In genomic region chr12:94874086-94874985, GRCh38 we compare ENCODE assay signal across 9 cellular contexts.
A peak's percentile ranks its signal among the peaks of the same experiment; 100 is the strongest.
DNase-seq lines count a peak whose midpoint lies in the region; TF ChIP-seq lines count a peak whose summit lies in the region.
"Had no signal": no experiment of that assay in that cellular context is flagged by ENCODE, and none has a peak within 500 bp of the region (broad histone marks: within the 10 kb centered on the region; RNA-seq: fewer than 3 reads in every experiment).

No MANE protein-coding gene starts in this region.

- no peaks in the 10 kb centered on the region for H3K79me2 ChIP-seq in PC-9 (ENCODE audit: low read depth)

- no peaks in the 10 kb centered on the region for H3K36me3 ChIP-seq in PC-9 (ENCODE audit: low read depth)

- H3K9me2 ChIP-seq in PC-9 (ENCODE audit: insufficient read depth): no peaks in the 10 kb centered on the region

- intact Hi-C loops in PC-9 (cut with micrococcal nuclease; ENCODE audit: unreplicated experiment) (no loop called here), posterior cingulate gyrus (cut with DNase I) (loop anchor here (10.0 kb wide), 1 partner anchor 60 kb away; no protein-coding TSS in a partner anchor)

- H3K27ac ChIP-seq in PC-9 (no peak overlapping the region), substantia nigra (ENCODE audit: low read depth, low read length, poor library complexity, severe bottlenecking) (no peak overlapping the region)

- DNase-seq in GM12864 (ENCODE audit: low read depth) (no peak), PC-9 (no peak), foreskin fibroblast (peak in 1 of 2 donors; percentile 12), retinal pigment epithelial cell (ENCODE audit: low read depth) (no peak), posterior cingulate gyrus (no peak), substantia nigra (lab: John Stamatoyannopoulos, UW) (no peak), DMS114 treated with DMSO at 0.1 percent for 48 hours (lab: John Stamatoyannopoulos, UW; ENCODE audit: unreplicated experiment) (no peak), NCI-H774 (lab: John Stamatoyannopoulos, UW) (no peak)
- DNase-seq: stimulated activated CD4-positive, alpha-beta T cell treated with anti-CD3 and anti-CD28 coated beads, Interleukin-4, amount 100 ng/mL, for 4 hours had no signal

- peaks cover 6% of the 10 kb centered on the region; the same call in 1 of the 2 replicates for H3F3A ChIP-seq in PC-9 (ENCODE audit: insufficient read depth, low read depth)

- no TSS peak for BruUV-seq in PC-9 (replicated peaks; lab: Mats Ljungman, UMichigan)

- H4K20me1 ChIP-seq in PC-9 (ENCODE audit: insufficient read depth): no peaks in the 10 kb centered on the region

- H3K4me1 ChIP-seq in PC-9 (replicated peaks; ENCODE audit: insufficient read depth): no peaks in the 10 kb centered on the region

- POLR2A ChIA-PET in PC-9 (lab: Charles Lee; ENCODE audit: unreplicated experiment): interaction anchor here (0.8 kb wide), 1 partner anchor 67 kb away, joined by 3 read pairs; no protein-coding TSS in a partner anchor

- CTCF ChIA-PET in PC-9 (lab: Charles Lee): no interaction called here

- TF ChIP-seq CTCF in GM12864 (IDR thresholded peaks at IDR 0.05; ENCODE audit: low read depth, low read length, missing control alignments): no peak
- TF ChIP-seq CTCF in PC-9 (conservative IDR thresholded peaks at IDR 0.05): no peak
- no peak for TF ChIP-seq CTCF in foreskin fibroblast (IDR thresholded peaks at IDR 0.05; ENCODE audit: low read depth, low read length)
- no peak for TF ChIP-seq CTCF in retinal pigment epithelial cell (conservative IDR thresholded peaks at IDR 0.05; ENCODE audit: low read depth, low read length)

- no peaks in the 10 kb centered on the region for H3K9me3 ChIP-seq in PC-9 (ENCODE audit: insufficient read depth, low read depth)

- H3K4me3 ChIP-seq in GM12864 (ENCODE audit: low read depth, low read length): peak overlapping the region; percentile 93
- peak overlapping the region; percentile 43; the same call in 1 of the 2 replicates for H3K4me3 ChIP-seq in PC-9
- peak overlapping the region; percentile 13 to 17 for H3K4me3 ChIP-seq in foreskin fibroblast (ENCODE audit: low read depth in 1 of 2, low read length in 2 of 2)
- peak overlapping the region; percentile 41 for H3K4me3 ChIP-seq in retinal pigment epithelial cell (ENCODE audit: low read length)

- H2AFZ ChIP-seq in PC-9: no peak overlapping the region

- peaks cover 5% of the 10 kb centered on the region for H3K27me3 ChIP-seq in PC-9 (ENCODE audit: insufficient read depth, low read depth)

- H3K4me2 ChIP-seq in PC-9: peak overlapping the region; percentile 79

Comparison
In these comparisons a context has a peak if more than half of its experiments do, and no peak if none do; other contexts are left out.
1. H3K4me3 ChIP-seq: peak in every context shown above with its lines; median percentile 93 in GM12864; 43 in PC-9; 41 in retinal pigment epithelial cell; 15 in foreskin fibroblast.